1 cellular context compared by ENCODE assay signal in the genomic region with DNA sequence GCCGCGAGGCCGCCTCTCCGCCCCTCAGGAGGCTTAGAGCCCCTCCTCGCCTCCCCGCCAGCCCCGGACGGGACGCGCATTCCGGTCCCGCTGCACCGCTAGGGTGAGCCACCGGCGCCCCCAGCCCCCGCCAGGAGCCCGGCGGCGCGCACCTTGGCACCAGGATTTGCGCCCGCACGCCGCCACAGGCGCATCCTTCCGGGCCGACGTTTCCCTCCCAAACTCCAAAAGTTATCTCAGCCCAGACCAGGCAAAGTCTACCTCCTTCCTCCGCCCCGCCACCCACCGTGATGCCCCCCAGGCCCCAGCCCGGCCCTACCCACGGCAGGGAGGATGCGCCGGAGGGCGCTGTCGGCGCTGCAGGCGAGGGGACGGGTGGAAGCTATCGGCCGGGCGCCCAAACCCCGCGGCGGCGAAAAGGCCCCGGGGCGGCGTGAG.
TF ChIP-seq lines count a peak whose summit lies in the region.

No MANE protein-coding gene starts in this region.

TF ChIP-seq in HEK293, 187 proteins besides CTCF, POLR2A, EP300 and RAD21 (continued from another document):
- TF ChIP-seq PRDM4 (tag by site-specific recombination; IDR thresholded peaks at IDR 0.05) (0 out of 2 replicates have a peak, but pooled peaks have one; percentile 26), ZNF398 (tag by site-specific recombination; IDR thresholded peaks at IDR 0.05) (peak; percentile 56; the same call in 1 of the 2 replicates), RBAK (tag by site-specific recombination; IDR thresholded peaks at IDR 0.05) (no peak), ZNF155 (tag by site-specific recombination; IDR thresholded peaks at IDR 0.05) (no peak), ZNF658 (tag by site-specific recombination; IDR thresholded peaks at IDR 0.05) (no peak), ZNF704 (tag by site-specific recombination; IDR thresholded peaks at IDR 0.05) (no peak), KLF9 (tag by site-specific recombination; IDR thresholded peaks at IDR 0.05; ENCODE audit: low read depth) (no peak), ZNF2 (tag by site-specific recombination; IDR thresholded peaks at IDR 0.05) (no peak), ZNF514 (tag by site-specific recombination; IDR thresholded peaks at IDR 0.05) (no peak), ZNF544 (tag by site-specific recombination; IDR thresholded peaks at IDR 0.05) (no peak), KLF10 (tag by site-specific recombination; IDR thresholded peaks at IDR 0.05) (no peak), PBX3 (CRISPR knock-in tag; IDR thresholded peaks at IDR 0.05) (no peak), ZNF843 (tag by site-specific recombination; IDR thresholded peaks at IDR 0.05) (no peak), ZNF747 (tag by site-specific recombination; IDR thresholded peaks at IDR 0.05) (no peak), ZNF433 (tag by site-specific recombination; IDR thresholded peaks at IDR 0.05; ENCODE audit: low read depth) (no peak), HOXD13 (CRISPR knock-in tag; IDR thresholded peaks at IDR 0.05; ENCODE audit: borderline replicate concordance) (no peak), ZEB2 (tag by site-specific recombination; IDR thresholded peaks at IDR 0.05) (peak; percentile 51), KLF1 (tag by site-specific recombination; IDR thresholded peaks at IDR 0.05) (no peak), MZF1 (tag by site-specific recombination; IDR thresholded peaks at IDR 0.05; ENCODE audit: borderline replicate concordance) (no peak), ZFHX2 (tag by site-specific recombination; conservative IDR thresholded peaks at IDR 0.05) (peak; percentile 36; the same call in 1 of the 2 replicates)
- TF ChIP-seq, protein P1, sequence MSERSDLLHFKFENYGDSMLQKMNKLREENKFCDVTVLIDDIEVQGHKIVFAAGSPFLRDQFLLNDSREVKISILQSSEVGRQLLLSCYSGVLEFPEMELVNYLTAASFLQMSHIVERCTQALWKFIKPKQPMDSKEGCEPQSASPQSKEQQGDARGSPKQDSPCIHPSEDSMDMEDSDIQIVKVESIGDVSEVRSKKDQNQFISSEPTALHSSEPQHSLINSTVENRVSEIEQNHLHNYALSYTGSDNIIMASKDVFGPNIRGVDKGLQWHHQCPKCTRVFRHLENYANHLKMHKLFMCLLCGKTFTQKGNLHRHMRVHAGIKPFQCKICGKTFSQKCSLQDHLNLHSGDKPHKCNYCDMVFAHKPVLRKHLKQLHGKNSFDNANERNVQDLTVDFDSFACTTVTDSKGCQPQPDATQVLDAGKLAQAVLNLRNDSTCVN (tag by site-specific recombination; optimal IDR thresholded peaks at IDR 0.05), result peak; percentile 88
- TF ChIP-seq, protein P2, sequence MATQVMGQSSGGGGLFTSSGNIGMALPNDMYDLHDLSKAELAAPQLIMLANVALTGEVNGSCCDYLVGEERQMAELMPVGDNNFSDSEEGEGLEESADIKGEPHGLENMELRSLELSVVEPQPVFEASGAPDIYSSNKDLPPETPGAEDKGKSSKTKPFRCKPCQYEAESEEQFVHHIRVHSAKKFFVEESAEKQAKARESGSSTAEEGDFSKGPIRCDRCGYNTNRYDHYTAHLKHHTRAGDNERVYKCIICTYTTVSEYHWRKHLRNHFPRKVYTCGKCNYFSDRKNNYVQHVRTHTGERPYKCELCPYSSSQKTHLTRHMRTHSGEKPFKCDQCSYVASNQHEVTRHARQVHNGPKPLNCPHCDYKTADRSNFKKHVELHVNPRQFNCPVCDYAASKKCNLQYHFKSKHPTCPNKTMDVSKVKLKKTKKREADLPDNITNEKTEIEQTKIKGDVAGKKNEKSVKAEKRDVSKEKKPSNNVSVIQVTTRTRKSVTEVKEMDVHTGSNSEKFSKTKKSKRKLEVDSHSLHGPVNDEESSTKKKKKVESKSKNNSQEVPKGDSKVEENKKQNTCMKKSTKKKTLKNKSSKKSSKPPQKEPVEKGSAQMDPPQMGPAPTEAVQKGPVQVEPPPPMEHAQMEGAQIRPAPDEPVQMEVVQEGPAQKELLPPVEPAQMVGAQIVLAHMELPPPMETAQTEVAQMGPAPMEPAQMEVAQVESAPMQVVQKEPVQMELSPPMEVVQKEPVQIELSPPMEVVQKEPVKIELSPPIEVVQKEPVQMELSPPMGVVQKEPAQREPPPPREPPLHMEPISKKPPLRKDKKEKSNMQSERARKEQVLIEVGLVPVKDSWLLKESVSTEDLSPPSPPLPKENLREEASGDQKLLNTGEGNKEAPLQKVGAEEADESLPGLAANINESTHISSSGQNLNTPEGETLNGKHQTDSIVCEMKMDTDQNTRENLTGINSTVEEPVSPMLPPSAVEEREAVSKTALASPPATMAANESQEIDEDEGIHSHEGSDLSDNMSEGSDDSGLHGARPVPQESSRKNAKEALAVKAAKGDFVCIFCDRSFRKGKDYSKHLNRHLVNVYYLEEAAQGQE (tag by site-specific recombination; IDR thresholded peaks at IDR 0.05), result no peak
- TF ChIP-seq, protein P3, sequence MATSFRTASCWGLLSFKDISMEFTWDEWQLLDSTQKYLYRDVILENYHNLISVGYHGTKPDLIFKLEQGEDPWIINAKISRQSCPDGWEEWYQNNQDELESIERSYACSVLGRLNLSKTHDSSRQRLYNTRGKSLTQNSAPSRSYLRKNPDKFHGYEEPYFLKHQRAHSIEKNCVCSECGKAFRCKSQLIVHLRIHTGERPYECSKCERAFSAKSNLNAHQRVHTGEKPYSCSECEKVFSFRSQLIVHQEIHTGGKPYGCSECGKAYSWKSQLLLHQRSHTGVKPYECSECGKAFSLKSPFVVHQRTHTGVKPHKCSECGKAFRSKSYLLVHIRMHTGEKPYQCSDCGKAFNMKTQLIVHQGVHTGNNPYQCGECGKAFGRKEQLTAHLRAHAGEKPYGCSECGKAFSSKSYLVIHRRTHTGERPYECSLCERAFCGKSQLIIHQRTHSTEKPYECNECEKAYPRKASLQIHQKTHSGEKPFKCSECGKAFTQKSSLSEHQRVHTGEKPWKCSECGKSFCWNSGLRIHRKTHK (tag by site-specific recombination; IDR thresholded peaks at IDR 0.05), result no peak
